In the genomic region with DNA sequence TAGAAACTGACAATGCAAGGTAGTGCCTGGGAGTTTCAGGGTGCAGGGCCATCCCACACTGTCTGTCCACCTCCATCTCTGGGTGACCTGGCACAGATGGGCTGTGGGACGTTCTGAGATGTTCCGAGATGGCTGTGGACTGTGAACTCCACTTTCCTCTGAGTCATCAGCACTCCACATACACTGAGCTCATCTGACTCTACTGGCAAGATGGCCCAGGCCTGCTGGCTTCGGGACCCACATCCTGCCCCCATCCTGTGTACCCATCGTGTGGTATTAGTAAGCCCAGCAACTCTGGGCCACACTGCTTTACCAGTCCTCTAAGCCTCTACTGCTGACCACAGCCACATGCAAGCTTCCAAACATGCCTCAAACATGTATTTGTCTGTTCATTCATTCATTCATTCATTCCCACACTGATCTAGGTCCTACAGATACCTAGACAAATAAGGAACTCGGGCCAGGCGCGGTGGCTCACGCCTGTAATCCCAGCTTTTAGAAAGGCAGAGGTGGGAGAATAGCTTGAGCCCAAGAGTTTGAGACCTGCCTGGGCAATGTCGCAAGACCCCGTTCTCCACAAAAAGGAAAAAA, we compare ENCODE assay signal across 12 cellular contexts.
DNase-seq lines count a peak whose midpoint lies in the region; ATAC-seq and TF ChIP-seq lines count a peak whose summit lies in the region.
"Had no signal": no experiment of that assay in that cellular context is flagged by ENCODE, and none has a peak within 500 bp of the region (broad histone marks: within the 10 kb centered on the region; RNA-seq: fewer than 3 reads in every experiment).

No MANE protein-coding gene starts in this region.

- peak overlapping the region; percentile 82 for H3K27ac Mint-ChIP-seq in T-helper 2 cell treated with Interferon-gamma antibody and Interleukin-4, amounts not matched to agents 5 μg/mL and 100 μg/mL, for 36 hours
- H3K27ac Mint-ChIP-seq in naive B cell (peak overlapping the region; percentile 69 to 100 (median 96)), glutamatergic neuron (ENCODE audit: unreplicated experiment) (no peak overlapping the region)

- H3K4me3 ChIP-seq in BLaER1 treated with 17β-estradiol and CSF1 and Interleukin-3, amounts not matched to agents 10 nM and 100 nM = no peak overlapping the region
- H3K4me3 ChIP-seq: esophagus squamous epithelium, testis had no signal

- H3K4me3 Mint-ChIP-seq in T-helper 2 cell treated with Interferon-gamma antibody and Interleukin-4, amounts not matched to agents 5 μg/mL and 100 μg/mL, for 36 hours = peak overlapping the region; percentile 15
- H3K4me3 Mint-ChIP-seq in naive B cell (peak overlapping the region in 3 of 8 donors; percentile 18 to 78 (median 23)), glutamatergic neuron (ENCODE audit: unreplicated experiment) (no peak overlapping the region)

- no peaks in the 10 kb centered on the region for H3K9me3 ChIP-seq in BLaER1 treated with 17β-estradiol and CSF1 and Interleukin-3, amounts not matched to agents 10 nM and 100 nM (replicated peaks in 1 of 11)
- H3K9me3 ChIP-seq: BE2C, esophagus squamous epithelium, testis had no signal

- peak overlapping the region in 8 of 11 experiments; percentile 3 to 64 (median 28); a peak in 9 of 22 replicates for H3K9ac ChIP-seq in BLaER1 treated with 17β-estradiol and CSF1 and Interleukin-3, amounts not matched to agents 10 nM and 100 nM

- H3K27me3 ChIP-seq in BLaER1 treated with 17β-estradiol and CSF1 and Interleukin-3, amounts not matched to agents 10 nM and 100 nM = no peaks in the 10 kb centered on the region
- H3K27me3 ChIP-seq: BE2C, esophagus squamous epithelium, testis had no signal

- peak overlapping the region; percentile 15 to 94 (median 85); a peak in 20 of 22 replicates for H3K27ac ChIP-seq in BLaER1 treated with 17β-estradiol and CSF1 and Interleukin-3, amounts not matched to agents 10 nM and 100 nM
- H3K27ac ChIP-seq: esophagus squamous epithelium, testis had no signal

- ATAC-seq in naive B cell (ENCODE audit: low read depth in 2 of 2) (no peak), HG03159 (IDR thresholded peaks at IDR 0.05; ENCODE audit: unreplicated experiment) (no peak)

- TF ChIP-seq CTCF in glutamatergic neuron (IDR thresholded peaks at IDR 0.05; ENCODE audit: partially characterized antibody, unreplicated experiment) = no peak

- H3K4me1 ChIP-seq in BLaER1 treated with 17β-estradiol and CSF1 and Interleukin-3, amounts not matched to agents 10 nM and 100 nM = peaks cover 91 to 100% (median 98%) of the 10 kb centered on the region in 10 experiments
- H3K4me1 ChIP-seq: BE2C had no signal

- H3K4me1 Mint-ChIP-seq in T-helper 2 cell treated with Interferon-gamma antibody and Interleukin-4, amounts not matched to agents 5 μg/mL and 100 μg/mL, for 36 hours (ENCODE audit: low read depth) = peaks cover 44% of the 10 kb centered on the region
- H3K4me1 Mint-ChIP-seq in naive B cell (peaks cover 57 to 91% (median 85%) of the 10 kb centered on the region in 3 donors), glutamatergic neuron (ENCODE audit: low read depth, unreplicated experiment) (peaks cover 35% of the 10 kb centered on the region)

- H3K9me3 Mint-ChIP-seq in T-helper 2 cell treated with Interferon-gamma antibody and Interleukin-4, amounts not matched to agents 5 μg/mL and 100 μg/mL, for 36 hours = no peaks in the 10 kb centered on the region
- H3K9me3 Mint-ChIP-seq in naive B cell = no peaks in the 10 kb centered on the region
- H3K9me3 Mint-ChIP-seq in glutamatergic neuron (ENCODE audit: unreplicated experiment) = peaks cover 19% of the 10 kb centered on the region

- H3K4me2 ChIP-seq in BLaER1 treated with 17β-estradiol and CSF1 and Interleukin-3, amounts not matched to agents 10 nM and 100 nM = peak overlapping the region; percentile 68 to 93 (median 78)

- no peaks in the 10 kb centered on the region for H4K20me1 ChIP-seq in BLaER1 treated with 17β-estradiol and CSF1 and Interleukin-3, amounts not matched to agents 10 nM and 100 nM

- H3K27me3 Mint-ChIP-seq in T-helper 2 cell treated with Interferon-gamma antibody and Interleukin-4, amounts not matched to agents 5 μg/mL and 100 μg/mL, for 36 hours (ENCODE audit: low read depth) = no peaks in the 10 kb centered on the region
- H3K27me3 Mint-ChIP-seq in naive B cell = no peaks in the 10 kb centered on the region
- H3K27me3 Mint-ChIP-seq in glutamatergic neuron (ENCODE audit: unreplicated experiment) = peaks cover 19% of the 10 kb centered on the region

- peak; percentile 63 for DNase-seq in T-helper 2 cell treated with Interferon-gamma antibody and Interleukin-4, amounts not matched to agents 5 μg/mL and 100 μg/mL, for 36 hours (ENCODE audit: low spot score)
- DNase-seq in activated gamma-delta T cell (lab: John Stamatoyannopoulos, UW) (peak; percentile 19), naive B cell (no peak), iPS-NIHi7 (ENCODE audit: extremely low spot score) (no peak), NCI-H2171 treated with DMSO at 0.1 percent for 48 hours (lab: John Stamatoyannopoulos, UW) (no peak), glutamatergic neuron (no peak)
- DNase-seq: BE2C, esophagus squamous epithelium, NCI-H2029, testis had no signal

- peaks cover 6% of the 10 kb centered on the region for H3K36me3 Mint-ChIP-seq in T-helper 2 cell treated with Interferon-gamma antibody and Interleukin-4, amounts not matched to agents 5 μg/mL and 100 μg/mL, for 36 hours (ENCODE audit: low read depth)
- H3K36me3 Mint-ChIP-seq in naive B cell (no peaks in the 10 kb centered on the region), glutamatergic neuron (ENCODE audit: unreplicated experiment) (peaks cover 4% of the 10 kb centered on the region)

- no peaks in the 10 kb centered on the region for H3K36me3 ChIP-seq in BLaER1 treated with 17β-estradiol and CSF1 and Interleukin-3, amounts not matched to agents 10 nM and 100 nM
- H3K36me3 ChIP-seq: BE2C, esophagus squamous epithelium had no signal

Comparison
In these comparisons a context has a peak if more than half of its experiments do, and no peak if none do; other contexts are left out.
1. DNase-seq: peak in T-helper 2 cell treated with Interferon-gamma antibody and Interleukin-4, amounts not matched to agents 5 μg/mL and 100 μg/mL, for 36 hours (single experiment) and activated gamma-delta T cell (single experiment); none in naive B cell (single experiment), iPS-NIHi7 (single experiment), NCI-H2171 treated with DMSO at 0.1 percent for 48 hours (single experiment) and glutamatergic neuron (single experiment).